ENCODE assay signal across 11 cellular contexts in the genomic region with DNA sequence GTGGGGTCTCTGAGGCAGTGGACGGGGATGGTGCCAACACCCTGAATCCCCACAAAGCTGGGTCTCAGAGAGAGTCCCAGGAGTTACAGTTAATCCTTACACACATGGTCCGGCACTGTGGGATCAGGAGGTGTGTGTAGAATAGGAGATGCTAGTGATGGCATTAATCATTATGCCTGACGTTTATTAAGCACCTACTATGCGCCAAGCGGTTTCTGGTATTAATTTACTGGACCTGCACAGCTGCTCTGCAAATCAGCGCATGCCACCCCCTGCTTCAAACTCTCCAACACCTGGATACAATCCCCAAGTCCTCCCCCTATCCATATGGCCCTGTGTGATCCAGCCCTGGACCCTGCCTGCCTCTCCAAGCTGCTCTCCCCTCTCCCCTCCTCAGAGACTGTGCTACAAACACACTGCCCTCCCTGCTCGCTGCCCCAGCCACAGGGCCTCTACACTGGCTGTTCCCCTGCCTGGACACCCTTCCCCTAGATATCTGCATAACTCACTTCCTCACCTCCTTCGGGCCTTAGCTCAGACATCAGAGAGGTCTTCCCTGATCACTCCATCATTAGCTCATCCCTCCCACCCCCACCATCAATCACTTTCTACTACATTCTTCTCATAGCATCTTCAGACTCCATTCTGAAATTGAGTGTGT.
DNase-seq lines count a peak whose midpoint lies in the region; ATAC-seq and TF ChIP-seq lines count a peak whose summit lies in the region.
"Had no signal": no experiment of that assay in that cellular context is flagged by ENCODE, and none has a peak within 500 bp of the region (broad histone marks: within the 10 kb centered on the region; RNA-seq: fewer than 3 reads in every experiment).

No MANE protein-coding gene starts in this region.

- ATAC-seq in psoas muscle: peak in 3 of 4 donors; percentile 1 to 5 (median 2)
- no peak for ATAC-seq in HG02610 (IDR thresholded peaks at IDR 0.05; ENCODE audit: unreplicated experiment)
- no peak for ATAC-seq in GM18870 (IDR thresholded peaks at IDR 0.05; ENCODE audit: unreplicated experiment)
- ATAC-seq: natural killer cell treated with Interleukin-12 subunit alpha and Interleukin-12 subunit beta and Interleukin-15 and Interleukin-18, amount 100 ng/mL, for 72 hours had no signal

- intact Hi-C loops in esophagus muscularis mucosa (cut with DNase I): loop anchor here (5.0 to 10.0 kb wide), 4 partner anchors 41 to 534 kb away; partner anchors contain the start of gene UBC
- intact Hi-C loops in psoas muscle (cut with DNase I): no loop called here

- no peaks in the 10 kb centered on the region for H3K27me3 ChIP-seq in esophagus muscularis mucosa
- no peaks in the 10 kb centered on the region for H3K27me3 ChIP-seq in psoas muscle (ENCODE audit: insufficient read depth in 3 of 3, low read length in 2 of 3)

- no peaks in the 10 kb centered on the region for H3K9me3 ChIP-seq in esophagus muscularis mucosa
- no peaks in the 10 kb centered on the region for H3K9me3 ChIP-seq in psoas muscle

- H3K4me1 ChIP-seq in esophagus muscularis mucosa (peaks cover 62 to 78% (median 72%) of the 10 kb centered on the region in 4 donors), psoas muscle (peaks cover 73% of the 10 kb centered on the region)

- POLR2A ChIA-PET in RWPE1 (lab: Yijun Ruan, JAX; ENCODE audit: low non-redundant PET): interaction anchor here (0.6 to 0.7 kb wide), 2 partner anchors 26 to 74 kb away, joined by 3 to 9 read pairs; no protein-coding TSS in a partner anchor

- WGBS in esophagus muscularis mucosa: 42% methylated on average over 8 of the region's 8 CpGs
- WGBS in psoas muscle, 3 donors: 42 to 52% (median 42%) methylated on average over 8 of the region's 8 CpGs

- H3K27ac ChIP-seq in RWPE1 (peak overlapping the region; percentile 96), esophagus muscularis mucosa (replicated peaks in 1 of 4) (peak overlapping the region; percentile 92 to 97 (median 95)), psoas muscle (peak overlapping the region; percentile 96)

- peaks cover 25 to 71% (median 67%) of the 10 kb centered on the region in 4 donors for H3K36me3 ChIP-seq in esophagus muscularis mucosa
- H3K36me3 ChIP-seq in psoas muscle (ENCODE audit: insufficient read depth in 1 of 2, low read depth in 1 of 2): peaks cover 3 to 74% of the 10 kb centered on the region in 2 donors

- no peak for TF ChIP-seq POLR2A in esophagus muscularis mucosa (IDR thresholded peaks at IDR 0.05; ENCODE audit: low read depth)

- no peak overlapping the region for H3K4me3 ChIP-seq in esophagus muscularis mucosa
- H3K4me3 ChIP-seq in psoas muscle: no peak overlapping the region

- DNase-seq in CD1c-positive myeloid dendritic cell (ENCODE audit: extremely low spot score) (peak; percentile 43), RWPE1 (ENCODE audit: low spot score) (no peak), esophagus muscularis mucosa (ENCODE audit: extremely low spot score) (no peak), psoas muscle (no peak), NCI-H1105 (lab: John Stamatoyannopoulos, UW) (no peak)
- no peak for DNase-seq in activated naive CD4-positive, alpha-beta T cell (lab: John Stamatoyannopoulos, UW)
- DNase-seq: DMS79, SIG-M5 had no signal

- no peak for TF ChIP-seq CTCF in RWPE1 (conservative IDR thresholded peaks at IDR 0.05; ENCODE audit: low read depth)
- TF ChIP-seq CTCF in esophagus muscularis mucosa (IDR thresholded peaks at IDR 0.05): no peak
- TF ChIP-seq CTCF in psoas muscle (IDR thresholded peaks at IDR 0.05): no peak

- TF ChIP-seq EP300 in esophagus muscularis mucosa (IDR thresholded peaks at IDR 0.05): no peak

- CTCF ChIA-PET in RWPE1 (lab: Yijun Ruan, JAX): interaction anchor here (0.6 to 1.4 kb wide), 4 partner anchors 9 to 385 kb away, joined by 3 read pairs; no protein-coding TSS in a partner anchor

Comparison
In these comparisons a context has a peak if more than half of its experiments do, and no peak if none do; other contexts are left out.
1. ATAC-seq: peak in psoas muscle (3 of 4); none in HG02610 (single experiment) and GM18870 (single experiment).
2. Peak in every context shown above with its lines, with median percentiles within 50 percentile points of each other: H3K27ac ChIP-seq.